In genomic region chr19:2443785-2444182, GRCh38 we compare ENCODE assay signal across 23 cellular contexts.
"Had no signal": no experiment of that assay in that cellular context is flagged by ENCODE, and none has a peak within 500 bp of the region (broad histone marks: within the 10 kb centered on the region; RNA-seq: fewer than 3 reads in every experiment).

No MANE protein-coding gene starts in this region.

- FAIRE-seq: bronchial epithelial cell had no signal

- H3K27me3 ChIP-seq: adrenal gland, body of pancreas had no signal

- H3K27ac ChIP-seq: adrenal gland, body of pancreas, PC-9, SK-N-MC, WERI-Rb-1 had no signal

- ATAC-seq: activated CD4-positive, alpha-beta T cell treated with anti-CD3 and anti-CD28 coated beads for 36 hours; activated CD8-positive, alpha-beta T cell treated with anti-CD3 and anti-CD28 coated beads, Interleukin-2, amount 10 ng/mL, durations not matched to agents 7 days and 5 days; body of pancreas; Right ventricle myocardium inferior had no signal

- H3K4me1 ChIP-seq: adrenal gland, body of pancreas had no signal

- H3K9me3 ChIP-seq: adrenal gland, body of pancreas had no signal

- H2AFZ ChIP-seq: PC-9 had no signal

- H3K4me3 ChIP-seq: adrenal gland, body of pancreas, PC-9, SK-N-MC had no signal

- H3K4me2 ChIP-seq: PC-9 had no signal

- DNase-seq: activated CD4-positive, alpha-beta T cell treated with anti-CD3 and anti-CD28 coated beads for 36 hours; activated CD4-positive, alpha-beta T cell treated with anti-CD3 and anti-CD28 coated beads, Interleukin-2, amount 50 U/mL, for 4 hours; activated CD8-positive, alpha-beta memory T cell treated with anti-CD3 and anti-CD28 coated beads, Interleukin-2, amount 50 U/mL, for 48 hours; activated CD8-positive, alpha-beta T cell treated with anti-CD3 and anti-CD28 coated beads, Interleukin-2, amount 10 ng/mL, durations not matched to agents 7 days and 5 days; activated naive CD4-positive, alpha-beta T cell treated with anti-CD3 and anti-CD28 coated beads, Interleukin-2, amount 50 U/mL, for 16 hours; activated naive CD8-positive, alpha-beta T cell treated with anti-CD3 and anti-CD28 coated beads, Interleukin-2, amount 10 ng/mL, durations not matched to agents 7 days and 5 days; activated T-cell treated with anti-CD3 and anti-CD28 coated beads, Interleukin-2, amount 50 U/mL, for 1 hour; adrenal gland; body of pancreas; central memory CD4-positive, alpha-beta T cell; MM.1S; NCI-H1105 treated with DMSO at 0.1 percent for 48 hours; NCI-H146; NCI-H187 treated with DMSO at 0.1 percent for 48 hours; NCI-H2081 treated with DMSO at 0.1 percent for 48 hours; NCI-H446; NCI-H524; PC-9; T-helper 1 cell; WERI-Rb-1 had no signal
